Comparison of ENCODE assay signal across 17 cellular contexts in genomic region chr16:70786020-70786419, GRCh38. TPM values are rescaled to one million over a fixed set of nuclear protein-coding genes. Genes with fewer than 3 reads are reported as not detected.
DNase-seq lines count a peak whose midpoint lies in the region; ATAC-seq and TF ChIP-seq lines count a peak whose summit lies in the region.
"Had no signal": no experiment of that assay in that cellular context is flagged by ENCODE, and none has a peak within 500 bp of the region (broad histone marks: within the 10 kb centered on the region; RNA-seq: fewer than 3 reads in every experiment).

No MANE protein-coding gene starts in this region.

- no peak overlapping the region for H3K9ac ChIP-seq in H9 (ENCODE audit: extremely low read depth, insufficient read length, low read length)
- H3K9ac ChIP-seq in OCI-LY3 (ENCODE audit: low read length): no peak overlapping the region
- H3K9ac ChIP-seq: BLaER1 had no signal

- H3K27ac ChIP-seq in H9 (ENCODE audit: insufficient read length, low read depth, low read length) (no peak overlapping the region), OCI-LY3 (ENCODE audit: low read length) (0 out of 2 replicates have a peak overlapping the region, but pooled peaks have one; percentile 10), osteoblast (ENCODE audit: low read depth, low read length) (no peak overlapping the region), WERI-Rb-1 (no peak overlapping the region)
- H3K27ac ChIP-seq: BLaER1, C4-2B had no signal

- ATAC-seq in left ventricle myocardium superior: no peak
- ATAC-seq: CD8-positive, alpha-beta T cell had no signal

- DNase-seq in left ventricle myocardium superior: peak; percentile 25
- no peak for DNase-seq in cardiac septum (ENCODE audit: low spot score)
- peak; percentile 16 for DNase-seq in H9
- DNase-seq in osteoblast (ENCODE audit: insufficient read length, low spot score, missing footprints): peak; percentile 66
- DNase-seq in NCI-H526 treated with DMSO at 0.1 percent for 48 hours (lab: John Stamatoyannopoulos, UW): no peak
- no peak for DNase-seq in WERI-Rb-1
- DNase-seq: Caco-2; CD4-positive, CD25-positive, alpha-beta regulatory T cell; CD8-positive, alpha-beta T cell; DMS153; DND-41; GOT3; HCEC 1CT had no signal

- H3K4me1 ChIP-seq in H9 (ENCODE audit: insufficient read depth, low read length) (no peaks in the 10 kb centered on the region), OCI-LY3 (ENCODE audit: low read length) (peaks cover 30% of the 10 kb centered on the region), osteoblast (ENCODE audit: insufficient read depth, low read length) (peaks cover 8% of the 10 kb centered on the region)
- H3K4me1 ChIP-seq: Caco-2 had no signal

- intact Hi-C loops in left ventricle myocardium superior (cut with micrococcal nuclease) (no loop called here), cardiac septum (cut with DNase I) (no loop called here)

- no peak overlapping the region for H3K4me2 ChIP-seq in H9 (ENCODE audit: insufficient read depth, insufficient read length, low read length)
- peak overlapping the region; percentile 18; the same call in 1 of the 2 replicates for H3K4me2 ChIP-seq in OCI-LY3 (ENCODE audit: low read length)
- no peak overlapping the region for H3K4me2 ChIP-seq in osteoblast (ENCODE audit: insufficient read depth, low read length)
- H3K4me2 ChIP-seq: BLaER1 had no signal

- H3K23ac ChIP-seq in H9 (ENCODE audit: insufficient read length, low read depth, low read length): no peak overlapping the region

- H3K79me2 ChIP-seq in H9 (ENCODE audit: insufficient read depth, low read length) (no peaks in the 10 kb centered on the region), OCI-LY3 (ENCODE audit: low read length) (peaks cover 40% of the 10 kb centered on the region), osteoblast (ENCODE audit: insufficient read depth, low read length) (peaks cover 75% of the 10 kb centered on the region)

- H3K9me3 ChIP-seq in H9 (ENCODE audit: control insufficient read depth, low read depth, low read length): no peaks in the 10 kb centered on the region
- no peaks in the 10 kb centered on the region for H3K9me3 ChIP-seq in OCI-LY3 (ENCODE audit: insufficient read depth, low read length)
- H3K9me3 ChIP-seq in osteoblast (ENCODE audit: low read depth, low read length): no peaks in the 10 kb centered on the region
- no peaks in the 10 kb centered on the region for H3K9me3 ChIP-seq in WERI-Rb-1 (ENCODE audit: severe bottlenecking)

- no peak overlapping the region for H3K56ac ChIP-seq in H9 (ENCODE audit: insufficient read length, low read depth, low read length)

- TF ChIP-seq CTCF in H9 (conservative IDR thresholded peaks at IDR 0.05) (no peak), OCI-LY3 (IDR thresholded peaks at IDR 0.05; ENCODE audit: low read depth, low read length) (no peak), osteoblast (IDR thresholded peaks at IDR 0.05; ENCODE audit: extremely low read depth, low read depth, low read length) (no peak), WERI-Rb-1 (IDR thresholded peaks at IDR 0.05; ENCODE audit: low read depth, low read length) (no peak)

- H3K36me3 ChIP-seq in OCI-LY3 (replicated peaks; ENCODE audit: low read depth, low read length): peaks cover 44% of the 10 kb centered on the region
- peaks cover 47% of the 10 kb centered on the region for H3K36me3 ChIP-seq in osteoblast (ENCODE audit: insufficient read depth, low read length)
- H3K36me3 ChIP-seq in WERI-Rb-1: peaks cover 39% of the 10 kb centered on the region

- no CpG with 5 or more reads among the region's 11 CpGs for WGBS in H9 (ENCODE audit: extremely low coverage, insufficient read length, low lambda C conversion rate)

- no peaks in the 10 kb centered on the region; a peak in 2 of 5 replicates for H3K9me3 Mint-ChIP-seq in H9
- H3K9me3 Mint-ChIP-seq: CD4-positive, CD25-positive, alpha-beta regulatory T cell; CD8-positive, alpha-beta T cell had no signal

- H2BK5ac ChIP-seq in H9 (ENCODE audit: insufficient read length, low read length): no peak overlapping the region

- H3K4me3 ChIP-seq in OCI-LY3 (ENCODE audit: low read length): no peak overlapping the region
- H3K4me3 ChIP-seq in osteoblast (ENCODE audit: insufficient read depth, low read length): no peak overlapping the region
- no peak overlapping the region for H3K4me3 ChIP-seq in WERI-Rb-1 (ENCODE audit: low read depth, low read length)
- H3K4me3 ChIP-seq: BLaER1 had no signal

- H3K18ac ChIP-seq in H9 (ENCODE audit: insufficient read length, low read depth, low read length): no peak overlapping the region

- no peak overlapping the region for H2BK15ac ChIP-seq in H9 (ENCODE audit: low read depth, low read length)

- H2AFZ ChIP-seq in H9 (ENCODE audit: low read length) (no peak overlapping the region), OCI-LY3 (ENCODE audit: low read depth, low read length) (no peak overlapping the region), osteoblast (ENCODE audit: low read length) (no peak overlapping the region)

- H3K27ac Mint-ChIP-seq in H9: no peak overlapping the region
- H3K27ac Mint-ChIP-seq: B cell; CD4-positive, CD25-positive, alpha-beta regulatory T cell; CD8-positive, alpha-beta T cell had no signal

- no peak overlapping the region for H2BK120ac ChIP-seq in H9 (ENCODE audit: low read depth, low read length, poor library complexity, severe bottlenecking)

- no peak overlapping the region for H3K4me3 Mint-ChIP-seq in H9
- H3K4me3 Mint-ChIP-seq: B cell; CD4-positive, CD25-positive, alpha-beta regulatory T cell; CD8-positive, alpha-beta T cell had no signal

- H3K4me1 Mint-ChIP-seq in H9: peaks cover 11% of the 10 kb centered on the region in 2 experiments

- peaks cover 33 to 53% (median 45%) of the 10 kb centered on the region in 3 experiments for H3K36me3 Mint-ChIP-seq in H9 (ENCODE audit: insufficient read depth in 1 of 3, low read depth in 3 of 3)

- no peaks in the 10 kb centered on the region for H3K27me3 Mint-ChIP-seq in H9 (ENCODE audit: low read depth)
- H3K27me3 Mint-ChIP-seq: B cell; CD4-positive, CD25-positive, alpha-beta regulatory T cell had no signal

- no peak overlapping the region for H2BK12ac ChIP-seq in H9 (ENCODE audit: insufficient read length, low read depth, low read length)

- H3K14ac ChIP-seq in H9 (ENCODE audit: insufficient read depth, low read length): no peak overlapping the region

- no peak overlapping the region for H4K5ac ChIP-seq in H9 (ENCODE audit: insufficient read length, low read depth, low read length)

- no peak overlapping the region for H3T11ph ChIP-seq in H9 (ENCODE audit: low read length)

- H3K27me3 ChIP-seq in H9 (ENCODE audit: insufficient read depth, low read length) (no peaks in the 10 kb centered on the region), OCI-LY3 (ENCODE audit: low read depth, low read length) (no peaks in the 10 kb centered on the region), osteoblast (ENCODE audit: insufficient read depth, low read length) (no peaks in the 10 kb centered on the region), WERI-Rb-1 (ENCODE audit: insufficient read depth, low read depth, severe bottlenecking) (no peaks in the 10 kb centered on the region)
- H3K27me3 ChIP-seq: BLaER1 had no signal

- H4K20me1 ChIP-seq in H9 (ENCODE audit: control insufficient read depth, insufficient read depth, insufficient read length): peaks cover 2% of the 10 kb centered on the region
- peaks cover 10% of the 10 kb centered on the region; the same call in 1 of the 2 replicates for H4K20me1 ChIP-seq in OCI-LY3 (ENCODE audit: insufficient read depth, low read length)
- peaks cover 17% of the 10 kb centered on the region for H4K20me1 ChIP-seq in osteoblast (ENCODE audit: insufficient read depth, low read length)

- H3K23me2 ChIP-seq in H9 (ENCODE audit: insufficient read length, low read depth, low read length, poor library complexity, severe bottlenecking): no peaks in the 10 kb centered on the region

- no peak overlapping the region for H4K8ac ChIP-seq in H9 (replicated peaks; ENCODE audit: insufficient read length, low read depth, low read length)

- no peaks in the 10 kb centered on the region for H3K79me1 ChIP-seq in H9 (ENCODE audit: insufficient read depth, low read depth, low read length, poor library complexity, severe bottlenecking)

- H2BK20ac ChIP-seq in H9 (ENCODE audit: low read depth, low read length, poor library complexity, severe bottlenecking): no peak overlapping the region

- no peak overlapping the region for H3K4ac ChIP-seq in H9 (ENCODE audit: low read depth, low read length)

- no peak overlapping the region for H2AK5ac ChIP-seq in H9 (ENCODE audit: insufficient read length, low read length)

- H4K91ac ChIP-seq in H9 (ENCODE audit: insufficient read length, low read depth, low read length): no peak overlapping the region

RNA-seq across cellular contexts. Expression of gene VAC14, which starts 14.9 kb away (rescaled TPM):
- total RNA-seq in left ventricle myocardium superior (20.4 TPM), cardiac septum (19.0 TPM), H9 (2021) (47.7 and 49.9 TPM in 2 replicates), osteoblast (72.7 and 83.7 TPM in 2 replicates)

Comparison
In these comparisons a context has a peak if more than half of its experiments do, and no peak if none do; other contexts are left out.
1. DNase-seq: peak in left ventricle myocardium superior (single experiment), H9 (single experiment) and osteoblast (single experiment); none in cardiac septum (single experiment), NCI-H526 treated with DMSO at 0.1 percent for 48 hours (single experiment) and WERI-Rb-1 (single experiment).